Comparison of ENCODE assay signal across 9 cellular contexts in the genomic region with DNA sequence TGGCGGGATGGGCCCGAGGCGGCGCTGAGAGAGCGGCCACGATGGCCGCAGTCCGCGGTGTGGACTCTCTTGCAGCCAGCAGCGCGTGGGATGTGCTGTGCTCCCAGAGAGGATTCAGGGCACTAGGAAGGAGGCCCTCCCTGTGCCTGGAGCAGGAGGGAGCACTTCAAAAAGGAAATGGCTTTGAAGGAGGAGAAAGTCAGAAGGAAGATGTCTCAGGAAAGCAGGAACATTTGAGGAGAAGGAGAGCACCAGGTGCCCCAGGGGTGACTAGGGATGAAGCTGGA. TPM values are rescaled to one million over a fixed set of nuclear protein-coding genes. Genes with fewer than 3 reads are reported as not detected.
A peak's percentile ranks its signal among the peaks of the same experiment; 100 is the strongest.
DNase-seq lines count a peak whose midpoint lies in the region; ATAC-seq and TF ChIP-seq lines count a peak whose summit lies in the region.
"Had no signal": no experiment of that assay in that cellular context is flagged by ENCODE, and none has a peak within 500 bp of the region (broad histone marks: within the 10 kb centered on the region; RNA-seq: fewer than 3 reads in every experiment).

No MANE protein-coding gene starts in this region.

- TF ChIP-seq POLR2A in esophagus squamous epithelium (IDR thresholded peaks at IDR 0.05): no peak

- BruUV-seq in Panc1 (replicated peaks; lab: Mats Ljungman, UMichigan): no TSS peak

- WGBS in esophagus squamous epithelium, 2 donors: 0 to 24% methylated on average over 3 to 8 of the region's 11 CpGs

- in situ Hi-C loops in Panc1 (cut with HindIII; ENCODE audit: low pct_unique_long_range_greater_than_20kb, low sequenced_read_pairs): no loop called here

- H3K36me3 ChIP-seq in Panc1 (ENCODE audit: control insufficient read depth, insufficient read depth, low read length): no peaks in the 10 kb centered on the region
- H3K36me3 ChIP-seq in esophagus squamous epithelium: no peaks in the 10 kb centered on the region
- H3K36me3 ChIP-seq in rectal smooth muscle tissue (ENCODE audit: control insufficient read depth, insufficient read depth, low read length): no peaks in the 10 kb centered on the region
- H3K36me3 ChIP-seq: gastroesophageal sphincter had no signal

- H3K9me3 ChIP-seq in Panc1 (ENCODE audit: control insufficient read depth, insufficient read depth, low read depth, low read length) (no peaks in the 10 kb centered on the region), esophagus squamous epithelium (no peaks in the 10 kb centered on the region)
- H3K9me3 ChIP-seq: gastroesophageal sphincter had no signal

- DNase-seq in GM10266 (ENCODE audit: extremely low spot score) (peak; percentile 51), Panc1 (ENCODE audit: low read depth, low spot score) (no peak), esophagus squamous epithelium (lab: John Stamatoyannopoulos, UW) (no peak), NOMO-1 (lab: John Stamatoyannopoulos, UW; ENCODE audit: unreplicated experiment in 2 of 2) (no peak), NCI-H526 treated with DMSO at 0.1 percent for 48 hours (lab: John Stamatoyannopoulos, UW) (no peak), GM03348 (ENCODE audit: low spot score) (no peak), EL (no peak)

- CTCF ChIA-PET in Panc1 (lab: Charles Lee): no interaction called here

- no peak overlapping the region for H3K9ac ChIP-seq in rectal smooth muscle tissue (ENCODE audit: low read length)

- intact Hi-C loops in Panc1 (cut with micrococcal nuclease; ENCODE audit: unreplicated experiment): no loop called here
- intact Hi-C loops in esophagus squamous epithelium (cut with DNase I): no loop called here

- H3K4me3 ChIP-seq in Panc1 (ENCODE audit: low read depth in 2 of 2, low read length in 2 of 2) (peak overlapping the region; percentile 70 to 80), esophagus squamous epithelium (peak overlapping the region in 3 of 4 donors; percentile 53 to 70 (median 61)), rectal smooth muscle tissue (ENCODE audit: low read length) (peak overlapping the region; percentile 75)

- no peak for TF ChIP-seq CTCF in GM10266 (IDR thresholded peaks at IDR 0.05; ENCODE audit: control insufficient read depth, insufficient read depth, low read depth, missing control alignments)
- TF ChIP-seq CTCF in Panc1 (IDR thresholded peaks at IDR 0.05): no peak
- TF ChIP-seq CTCF in esophagus squamous epithelium (IDR thresholded peaks at IDR 0.05): no peak

- H3K4me1 ChIP-seq in Panc1 (ENCODE audit: control insufficient read depth, insufficient read depth, low read length) (peaks cover 23% of the 10 kb centered on the region), esophagus squamous epithelium (peaks cover 14 to 41% (median 22%) of the 10 kb centered on the region in 3 donors), rectal smooth muscle tissue (ENCODE audit: control insufficient read depth, insufficient read depth, low read length) (peaks cover 2% of the 10 kb centered on the region)

- H3K27me3 ChIP-seq in Panc1 (ENCODE audit: control insufficient read depth, insufficient read depth, low read length) (no peaks in the 10 kb centered on the region; the same call in 1 of the 2 replicates), esophagus squamous epithelium (peaks cover 0 to 43% (median 0%) of the 10 kb centered on the region in 4 donors), rectal smooth muscle tissue (ENCODE audit: control insufficient read depth, insufficient read depth, low read length) (no peaks in the 10 kb centered on the region)
- H3K27me3 ChIP-seq: gastroesophageal sphincter had no signal

- ATAC-seq in Panc1: no peak

- peak overlapping the region; percentile 80 for H3K27ac ChIP-seq in Panc1 (ENCODE audit: low read length)
- no peak overlapping the region for H3K27ac ChIP-seq in esophagus squamous epithelium
- H3K27ac ChIP-seq in rectal smooth muscle tissue (ENCODE audit: low read depth, low read length): no peak overlapping the region

- POLR2A ChIA-PET in Panc1 (lab: Charles Lee): no interaction called here

RNA-seq across cellular contexts. Expression of a gene that starts 4.1 kb away (rescaled TPM):
- total RNA-seq in Panc1 (2021; ENCODE audit: unreplicated experiment): 1.0 TPM
- polyA plus RNA-seq in Panc1 (2012; ENCODE audit: insufficient read length): 1.1 TPM
- 1 to 10 TPM in 2 of 4 donors, under 1 TPM in 1, not detected in 1; 0.48 to 4.3 (median 3.2) TPM for total RNA-seq in esophagus squamous epithelium

RNA-seq across cellular contexts. Expression of a gene that starts 4.9 kb away (rescaled TPM):
- total RNA-seq in Panc1 (2021; ENCODE audit: unreplicated experiment) (6.2 TPM), esophagus squamous epithelium (1 to 10 TPM in 2 of 4 donors, under 1 TPM in 1, not detected in 1; 0.88 to 6.7 (median 3.0) TPM)
- 13.9 TPM for polyA plus RNA-seq in Panc1 (2012; ENCODE audit: insufficient read length)

RNA-seq across cellular contexts. Expression of a gene that starts 19.9 kb away (rescaled TPM):
- total RNA-seq in Panc1 (2021; ENCODE audit: unreplicated experiment): 21.2 TPM
- polyA plus RNA-seq in Panc1 (2012; ENCODE audit: insufficient read length): 21.4 TPM
- 10 to 100 TPM; 16.9 to 25.8 (median 22.0) TPM for total RNA-seq in esophagus squamous epithelium

RNA-seq across cellular contexts. Expression of a gene that starts 20.1 kb away (rescaled TPM):
- total RNA-seq in Panc1 (2021; ENCODE audit: unreplicated experiment): 142 TPM
- polyA plus RNA-seq in Panc1 (2012; ENCODE audit: insufficient read length): 145 TPM
- total RNA-seq in esophagus squamous epithelium: 100 to 1,000 TPM in 2 of 4 donors, 10 to 100 TPM in 2; 79.9 to 142 (median 105) TPM

RNA-seq across cellular contexts. Expression of a gene that starts 23.6 kb away (rescaled TPM):
- total RNA-seq in Panc1 (2021; ENCODE audit: unreplicated experiment) (0.41 TPM), esophagus squamous epithelium (10 to 100 TPM in 1 of 4 donors, 1 to 10 TPM in 3; 3.8 to 13.3 (median 5.7) TPM)
- 0.19 TPM for polyA plus RNA-seq in Panc1 (2012; ENCODE audit: insufficient read length)
- total RNA-seq: gastroesophageal sphincter had no signal
